In the genomic region with DNA sequence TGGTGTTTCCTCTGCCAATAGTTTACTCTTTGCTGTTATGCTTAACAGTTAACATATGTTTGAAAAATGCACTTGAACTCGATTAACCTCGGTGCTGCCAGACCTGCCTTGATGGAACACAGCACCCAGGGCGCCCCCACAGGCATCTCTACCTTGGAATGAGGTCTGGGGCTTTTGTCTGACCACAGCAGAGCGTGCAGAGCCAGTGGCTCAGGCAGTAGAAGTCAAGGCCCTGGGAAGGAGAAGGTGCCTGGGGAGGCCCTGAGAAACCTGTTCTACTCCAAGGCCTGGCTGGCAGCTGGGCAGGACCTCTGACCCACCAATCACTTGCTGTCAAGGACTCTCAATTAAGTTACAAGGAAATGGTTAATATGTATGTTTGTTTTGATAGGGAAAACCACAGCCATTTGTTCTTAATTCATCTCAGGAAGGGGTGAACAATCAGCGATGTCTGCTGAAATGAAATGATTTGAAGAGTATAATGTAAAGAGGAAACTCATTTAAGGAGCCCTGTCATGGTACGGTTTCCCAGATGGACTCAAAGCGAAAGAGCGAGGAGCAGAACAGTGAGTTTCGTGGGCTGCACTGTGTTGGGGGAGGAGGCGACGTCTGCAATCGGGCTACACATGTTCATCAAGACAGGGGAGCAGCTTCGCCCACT, we compare ENCODE assay signal across 8 cellular contexts. TPM values are rescaled to one million over a fixed set of nuclear protein-coding genes. Genes with fewer than 3 reads are reported as not detected.
DNase-seq lines count a peak whose midpoint lies in the region; ATAC-seq and TF ChIP-seq lines count a peak whose summit lies in the region.

No MANE protein-coding gene starts in this region.

- POLR2A ChIA-PET in SK-N-SH (lab: Yijun Ruan, JAX) = interaction anchor here (1.4 kb wide), 1 partner anchor 21 kb away, joined by 4 read pairs; no protein-coding TSS in a partner anchor

- H3K9me3 ChIP-seq in SK-N-SH (no peaks in the 10 kb centered on the region), mucosa of descending colon (no peaks in the 10 kb centered on the region), ascending aorta (no peaks in the 10 kb centered on the region)

- H3K9me2 ChIP-seq in SK-N-SH = no peaks in the 10 kb centered on the region

- H3K4me1 ChIP-seq in SK-N-SH (ENCODE audit: control insufficient read depth in 1 of 2, insufficient read depth in 2 of 2, low read depth in 1 of 2, low read length in 1 of 2) = peaks cover 17 to 66% of the 10 kb centered on the region in 2 experiments
- peaks cover 4% of the 10 kb centered on the region for H3K4me1 ChIP-seq in mucosa of descending colon (ENCODE audit: low read depth)
- H3K4me1 ChIP-seq in ascending aorta = peaks cover 0 to 19% of the 10 kb centered on the region in 2 donors

- peaks cover 82% of the 10 kb centered on the region for H3K79me2 ChIP-seq in SK-N-SH (ENCODE audit: insufficient read depth)

- H3K9ac ChIP-seq in SK-N-SH = no peak overlapping the region

- H3K4me2 ChIP-seq in SK-N-SH = peak overlapping the region; percentile 24; the same call in 1 of the 2 replicates

- H3K4me3 ChIP-seq in SK-N-SH (ENCODE audit: low read depth in 2 of 2, low read length in 1 of 2) (no peak overlapping the region), mucosa of descending colon (no peak overlapping the region), ascending aorta (no peak overlapping the region)

- H4K20me1 ChIP-seq in SK-N-SH (ENCODE audit: insufficient read depth) = peaks cover 57% of the 10 kb centered on the region

- no peaks in the 10 kb centered on the region for H3K27me3 ChIP-seq in SK-N-SH (ENCODE audit: insufficient read depth)
- no peaks in the 10 kb centered on the region for H3K27me3 ChIP-seq in ascending aorta

- intact Hi-C loops in mucosa of descending colon (cut with DNase I, micrococcal nuclease) (no loop called here), ascending aorta (cut with DNase I) (no loop called here)

- H3F3A ChIP-seq in SK-N-SH (replicated peaks; ENCODE audit: insufficient read depth) = no peaks in the 10 kb centered on the region

- no peak for TF ChIP-seq CTCF in SK-N-SH (IDR thresholded peaks at IDR 0.05)
- no peak for TF ChIP-seq CTCF in mucosa of descending colon (IDR thresholded peaks at IDR 0.05)
- TF ChIP-seq CTCF in ascending aorta (IDR thresholded peaks at IDR 0.05) = no peak

- peak; percentile 71 to 73; a peak in 3 of 4 replicates for TF ChIP-seq EP300 in SK-N-SH (IDR thresholded peaks at IDR 0.05; ENCODE audit: borderline replicate concordance in 1 of 2, low read depth in 1 of 2, low read length in 1 of 2)

- no peak overlapping the region for H2AFZ ChIP-seq in SK-N-SH (ENCODE audit: low read depth)

- 62% methylated on average over 12 of the region's 13 CpGs for WGBS in SK-N-SH (ENCODE audit: low lambda C conversion rate)

- no peak for TF ChIP-seq RAD21 in SK-N-SH (IDR thresholded peaks at IDR 0.05; ENCODE audit: low read length)

- peak; percentile 53 for ATAC-seq in GM18508 (IDR thresholded peaks at IDR 0.05; ENCODE audit: insufficient read depth, unreplicated experiment)
- ATAC-seq in HG02588 (IDR thresholded peaks at IDR 0.05; ENCODE audit: unreplicated experiment) = peak; percentile 82
- ATAC-seq in mucosa of descending colon = peak; percentile 29

- H3K36me3 ChIP-seq in SK-N-SH (replicated peaks in 1 of 2; ENCODE audit: control insufficient read depth in 1 of 2, insufficient read depth in 2 of 2, low read length in 1 of 2) (peaks cover 31 to 66% of the 10 kb centered on the region in 2 experiments), mucosa of descending colon (ENCODE audit: low read depth) (no peaks in the 10 kb centered on the region), ascending aorta (peaks cover 26 to 38% of the 10 kb centered on the region in 2 donors)

- CTCF ChIA-PET in SK-N-SH (lab: Yijun Ruan, JAX) = interaction anchor here (1.2 to 1.9 kb wide), 2 partner anchors 17 to 49 kb away, joined by 3 to 8 read pairs; no protein-coding TSS in a partner anchor

- DNase-seq in SK-N-SH (peak; percentile 68), mucosa of descending colon (no peak), AG08396 (ENCODE audit: low spot score) (no peak), NK-92 (lab: John Stamatoyannopoulos, UW; ENCODE audit: unreplicated experiment) (no peak), ascending aorta (ENCODE audit: low spot score in 2 of 2) (no peak), HuH-7 (ENCODE audit: low spot score) (no peak)

- H3K27ac ChIP-seq in SK-N-SH (ENCODE audit: low read depth in 2 of 2, low read length in 1 of 2) (peak overlapping the region; percentile 49 to 90), ascending aorta (no peak overlapping the region)

TF ChIP-seq in SK-N-SH, 30 proteins besides CTCF, POLR2A, EP300 and RAD21:
- TF ChIP-seq FOSL2 (IDR thresholded peaks at IDR 0.05; ENCODE audit: borderline replicate concordance, low read depth) = 0 out of 2 replicates have a peak, but pooled peaks have one; percentile 2
- TF ChIP-seq, protein P1, sequence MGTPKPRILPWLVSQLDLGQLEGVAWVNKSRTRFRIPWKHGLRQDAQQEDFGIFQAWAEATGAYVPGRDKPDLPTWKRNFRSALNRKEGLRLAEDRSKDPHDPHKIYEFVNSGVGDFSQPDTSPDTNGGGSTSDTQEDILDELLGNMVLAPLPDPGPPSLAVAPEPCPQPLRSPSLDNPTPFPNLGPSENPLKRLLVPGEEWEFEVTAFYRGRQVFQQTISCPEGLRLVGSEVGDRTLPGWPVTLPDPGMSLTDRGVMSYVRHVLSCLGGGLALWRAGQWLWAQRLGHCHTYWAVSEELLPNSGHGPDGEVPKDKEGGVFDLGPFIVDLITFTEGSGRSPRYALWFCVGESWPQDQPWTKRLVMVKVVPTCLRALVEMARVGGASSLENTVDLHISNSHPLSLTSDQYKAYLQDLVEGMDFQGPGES (IDR thresholded peaks at IDR 0.05; ENCODE audit: low read depth, low read length) = no peak
- peak; percentile 59; the same call in 1 of the 2 replicates for TF ChIP-seq POLR2AphosphoS5 (IDR thresholded peaks at IDR 0.05; ENCODE audit: low read depth, low read length)
- no peak for TF ChIP-seq SMC3 (IDR thresholded peaks at IDR 0.05; ENCODE audit: low read depth, low read length)
- no peak for TF ChIP-seq FOXM1 (IDR thresholded peaks at IDR 0.05; ENCODE audit: low read depth)
- peak; percentile 42 for TF ChIP-seq NFIC (IDR thresholded peaks at IDR 0.05; ENCODE audit: borderline replicate concordance)
- 0 out of 2 replicates have a peak, but pooled peaks have one; percentile 52 for TF ChIP-seq TEAD4 (IDR thresholded peaks at IDR 0.05; ENCODE audit: borderline replicate concordance, insufficient read depth)
- TF ChIP-seq, protein P2, sequence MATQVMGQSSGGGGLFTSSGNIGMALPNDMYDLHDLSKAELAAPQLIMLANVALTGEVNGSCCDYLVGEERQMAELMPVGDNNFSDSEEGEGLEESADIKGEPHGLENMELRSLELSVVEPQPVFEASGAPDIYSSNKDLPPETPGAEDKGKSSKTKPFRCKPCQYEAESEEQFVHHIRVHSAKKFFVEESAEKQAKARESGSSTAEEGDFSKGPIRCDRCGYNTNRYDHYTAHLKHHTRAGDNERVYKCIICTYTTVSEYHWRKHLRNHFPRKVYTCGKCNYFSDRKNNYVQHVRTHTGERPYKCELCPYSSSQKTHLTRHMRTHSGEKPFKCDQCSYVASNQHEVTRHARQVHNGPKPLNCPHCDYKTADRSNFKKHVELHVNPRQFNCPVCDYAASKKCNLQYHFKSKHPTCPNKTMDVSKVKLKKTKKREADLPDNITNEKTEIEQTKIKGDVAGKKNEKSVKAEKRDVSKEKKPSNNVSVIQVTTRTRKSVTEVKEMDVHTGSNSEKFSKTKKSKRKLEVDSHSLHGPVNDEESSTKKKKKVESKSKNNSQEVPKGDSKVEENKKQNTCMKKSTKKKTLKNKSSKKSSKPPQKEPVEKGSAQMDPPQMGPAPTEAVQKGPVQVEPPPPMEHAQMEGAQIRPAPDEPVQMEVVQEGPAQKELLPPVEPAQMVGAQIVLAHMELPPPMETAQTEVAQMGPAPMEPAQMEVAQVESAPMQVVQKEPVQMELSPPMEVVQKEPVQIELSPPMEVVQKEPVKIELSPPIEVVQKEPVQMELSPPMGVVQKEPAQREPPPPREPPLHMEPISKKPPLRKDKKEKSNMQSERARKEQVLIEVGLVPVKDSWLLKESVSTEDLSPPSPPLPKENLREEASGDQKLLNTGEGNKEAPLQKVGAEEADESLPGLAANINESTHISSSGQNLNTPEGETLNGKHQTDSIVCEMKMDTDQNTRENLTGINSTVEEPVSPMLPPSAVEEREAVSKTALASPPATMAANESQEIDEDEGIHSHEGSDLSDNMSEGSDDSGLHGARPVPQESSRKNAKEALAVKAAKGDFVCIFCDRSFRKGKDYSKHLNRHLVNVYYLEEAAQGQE (IDR thresholded peaks at IDR 0.05; ENCODE audit: low read depth, low read length) = no peak
- TF ChIP-seq RCOR1 (IDR thresholded peaks at IDR 0.05; ENCODE audit: low read length) = peak; percentile 60; the same call in 1 of the 2 replicates
- peak; percentile 91; the same call in 1 of the 2 replicates for TF ChIP-seq RXRA (IDR thresholded peaks at IDR 0.05; ENCODE audit: borderline replicate concordance, low read depth)
- no peak for TF ChIP-seq ELF1 (IDR thresholded peaks at IDR 0.05)
- TF ChIP-seq, protein P3, sequence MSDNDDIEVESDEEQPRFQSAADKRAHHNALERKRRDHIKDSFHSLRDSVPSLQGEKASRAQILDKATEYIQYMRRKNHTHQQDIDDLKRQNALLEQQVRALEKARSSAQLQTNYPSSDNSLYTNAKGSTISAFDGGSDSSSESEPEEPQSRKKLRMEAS (IDR thresholded peaks at IDR 0.05; ENCODE audit: low read depth) = 0 out of 2 replicates have a peak, but pooled peaks have one; percentile 21
- no peak for TF ChIP-seq GATA2 (CRISPR knock-in tag; IDR thresholded peaks at IDR 0.05)
- TF ChIP-seq, protein P4, sequence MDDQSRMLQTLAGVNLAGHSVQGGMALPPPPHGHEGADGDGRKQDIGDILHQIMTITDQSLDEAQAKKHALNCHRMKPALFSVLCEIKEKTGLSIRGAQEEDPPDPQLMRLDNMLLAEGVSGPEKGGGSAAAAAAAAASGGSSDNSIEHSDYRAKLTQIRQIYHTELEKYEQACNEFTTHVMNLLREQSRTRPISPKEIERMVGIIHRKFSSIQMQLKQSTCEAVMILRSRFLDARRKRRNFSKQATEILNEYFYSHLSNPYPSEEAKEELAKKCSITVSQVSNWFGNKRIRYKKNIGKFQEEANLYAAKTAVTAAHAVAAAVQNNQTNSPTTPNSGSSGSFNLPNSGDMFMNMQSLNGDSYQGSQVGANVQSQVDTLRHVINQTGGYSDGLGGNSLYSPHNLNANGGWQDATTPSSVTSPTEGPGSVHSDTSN (IDR thresholded peaks at IDR 0.05) = peak; percentile 73
- TF ChIP-seq TCF12 (IDR thresholded peaks at IDR 0.05) = peak; percentile 95
- TF ChIP-seq FOXJ3 (CRISPR knock-in tag; IDR thresholded peaks at IDR 0.05) = 0 out of 2 replicates have a peak, but pooled peaks have one; percentile 30

RNA-seq across cellular contexts. Expression of a gene that starts 21.9 kb away (rescaled TPM):
- 146 and 165 TPM in 2 replicates for polyA plus RNA-seq in SK-N-SH (2012; rRNA removed)
- 96.4 and 128 TPM in 2 replicates for polyA plus RNA-seq in SK-N-SH (2012; cell fraction: cytosol; rRNA removed)
- 251 and 315 TPM in 2 replicates for polyA plus RNA-seq in SK-N-SH (2012; cell fraction: nucleus; rRNA removed)
- total RNA-seq in mucosa of descending colon (100 to 1,000 TPM; 170 to 255 (median 243) TPM), ascending aorta (216 TPM)

Comparison
In these comparisons a context has a peak if more than half of its experiments do, and no peak if none do; other contexts are left out.
1. ATAC-seq: peak in every context shown above with its lines; median percentile 82 in HG02588; 53 in GM18508; 29 in mucosa of descending colon.
2. H3K27ac ChIP-seq: peak in SK-N-SH (2 of 2); none in ascending aorta (0 of 2).